In the genomic region with DNA sequence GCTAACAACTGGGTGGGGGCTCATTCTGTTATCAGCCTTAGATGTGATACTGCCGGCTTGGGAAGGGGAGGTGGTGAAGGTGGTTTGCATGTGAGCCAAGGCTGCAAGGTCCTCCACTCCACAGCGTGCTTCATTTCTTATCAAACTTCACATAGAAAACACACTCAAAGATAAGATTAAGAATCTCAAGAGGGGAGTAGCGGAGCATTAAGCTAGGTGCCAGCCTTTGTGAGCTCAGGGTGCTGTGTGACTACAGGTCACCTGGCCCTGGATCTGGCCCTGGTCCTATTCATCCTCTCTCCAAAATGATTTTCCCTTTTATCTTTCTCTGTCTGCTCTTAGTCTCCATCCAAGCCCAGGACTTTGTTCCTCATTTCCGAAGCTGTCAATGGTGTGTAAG, we compare ENCODE assay signal across 29 cellular contexts.
"Had no signal": no experiment of that assay in that cellular context is flagged by ENCODE, and none has a peak within 500 bp of the region (broad histone marks: within the 10 kb centered on the region; RNA-seq: fewer than 3 reads in every experiment).

No MANE protein-coding gene starts in this region.

- H3K79me2 ChIP-seq: parathyroid adenoma had no signal

- H3K27me3 Mint-ChIP-seq: stimulated activated memory B cell treated with anti-CD40 and anti-IgM and Interleukin-4, amounts not matched to agents 10 μg/mL and 1 μg/mL and 100 μg/mL, for 72 hours; stimulated activated naive CD8-positive, alpha-beta T cell treated with anti-CD3 and anti-CD28 coated beads, Interleukin-15, amount 100 ng/mL, for 72 hours had no signal

- H3K4me1 Mint-ChIP-seq: immature natural killer cell; memory B cell; naive thymus-derived CD8-positive, alpha-beta T cell; neural crest cell; stimulated activated memory B cell treated with anti-CD40 and anti-IgM and Interleukin-4, amounts not matched to agents 10 μg/mL and 1 μg/mL and 100 μg/mL, for 72 hours; stimulated activated naive CD8-positive, alpha-beta T cell treated with anti-CD3 and anti-CD28 coated beads, Interleukin-15, amount 100 ng/mL, for 72 hours had no signal

- DNase-seq: head of caudate nucleus; hippocampal formation; immature natural killer cell; kidney; left colon; left ventricle myocardium inferior; naive thymus-derived CD8-positive, alpha-beta T cell; occipital lobe; psoas muscle; right lobe of liver; stimulated activated CD4-positive, alpha-beta T cell treated with anti-CD3 and anti-CD28 coated beads, Interleukin-1b, Interleukin-23, amount 100 ng/mL, for 48 hours; stimulated activated CD4-positive, alpha-beta T cell treated with anti-CD3 and anti-CD28 coated beads, Interleukin-2, amount 100 ng/mL, for 48 hours; stimulated activated CD4-positive, alpha-beta T cell treated with anti-CD3 and anti-CD28 coated beads, Interleukin-4, amount 100 ng/mL, for 4 hours; stimulated activated CD8-positive, alpha-beta memory T cell treated with anti-CD3 and anti-CD28 coated beads, Interleukin-4, amount 100 ng/mL, for 48 hours; stimulated activated naive CD4-positive, alpha-beta T cell treated with Interleukin-2 at 50 U/mL for 16 hours; stimulated activated naive CD8-positive, alpha-beta T cell treated with anti-CD3 and anti-CD28 coated beads, Interleukin-15, amount 100 ng/mL, for 72 hours; testis; thyroid gland; transverse colon; uterus had no signal

- H3K36me3 Mint-ChIP-seq: immature natural killer cell; stimulated activated memory B cell treated with anti-CD40 and anti-IgM and Interleukin-4, amounts not matched to agents 10 μg/mL and 1 μg/mL and 100 μg/mL, for 72 hours had no signal

- H3K4me1 ChIP-seq: left ventricle myocardium inferior, parathyroid adenoma, psoas muscle, right atrium auricular region, right lobe of liver, testis, thyroid gland, transverse colon, uterus had no signal

- H3K27ac ChIP-seq: left ventricle myocardium inferior, neutrophil, parathyroid adenoma, psoas muscle, right atrium auricular region, right lobe of liver, testis, thyroid gland, transverse colon, uterus had no signal

- H3K9me3 ChIP-seq: right atrium auricular region, right lobe of liver, testis, thyroid gland, uterus had no signal

- H3K4me2 ChIP-seq: smooth muscle cell had no signal

- H3K4me3 ChIP-seq: left ventricle myocardium inferior, psoas muscle, right atrium auricular region, right lobe of liver, smooth muscle cell, testis, thyroid gland, transverse colon, uterus had no signal

- H2AFZ ChIP-seq: parathyroid adenoma had no signal

- FAIRE-seq: islet of Langerhans, kidney had no signal

- H3K27me3 ChIP-seq: neutrophil, right atrium auricular region, right lobe of liver, testis, thyroid gland, transverse colon, uterus had no signal

- H3K27ac Mint-ChIP-seq: immature natural killer cell; memory B cell; nephron; stimulated activated memory B cell treated with anti-CD40 and anti-IgM and Interleukin-4, amounts not matched to agents 10 μg/mL and 1 μg/mL and 100 μg/mL, for 72 hours; stimulated activated naive CD8-positive, alpha-beta T cell treated with anti-CD3 and anti-CD28 coated beads, Interleukin-15, amount 100 ng/mL, for 72 hours had no signal

- H3K4me3 Mint-ChIP-seq: immature natural killer cell; memory B cell; naive thymus-derived CD8-positive, alpha-beta T cell; nephron; neural crest cell; stimulated activated memory B cell treated with anti-CD40 and anti-IgM and Interleukin-4, amounts not matched to agents 10 μg/mL and 1 μg/mL and 100 μg/mL, for 72 hours; stimulated activated naive CD8-positive, alpha-beta T cell treated with anti-CD3 and anti-CD28 coated beads, Interleukin-15, amount 100 ng/mL, for 72 hours had no signal

- H3K9ac ChIP-seq: parathyroid adenoma had no signal

- H3K36me3 ChIP-seq: left ventricle myocardium inferior, neutrophil, right atrium auricular region, right lobe of liver, thyroid gland, transverse colon, uterus had no signal
